ENCODE assay signal across 23 cellular contexts in the genomic region with DNA sequence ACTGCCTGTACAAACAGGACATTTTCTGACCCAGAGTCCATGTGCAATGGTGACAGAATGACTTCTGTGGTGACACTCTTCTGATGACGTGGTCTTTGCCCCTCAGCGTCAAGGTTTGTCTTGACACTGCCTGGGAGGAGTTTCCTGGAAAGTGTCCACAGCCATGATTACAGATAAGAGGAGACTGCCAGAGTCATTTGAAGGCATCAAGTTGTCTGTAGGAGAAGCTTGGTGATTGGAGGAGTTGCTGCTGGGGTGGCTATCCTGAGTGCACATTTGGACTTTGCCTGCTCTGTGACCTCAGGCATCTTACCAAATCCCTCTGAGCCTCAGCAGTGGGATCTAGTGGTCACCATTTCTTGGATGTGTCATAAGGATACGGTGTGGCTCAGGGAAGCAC. TPM values are rescaled to one million over a fixed set of nuclear protein-coding genes. Genes with fewer than 3 reads are reported as not detected.
"Had no signal": no experiment of that assay in that cellular context is flagged by ENCODE, and none has a peak within 500 bp of the region (broad histone marks: within the 10 kb centered on the region; RNA-seq: fewer than 3 reads in every experiment).

No MANE protein-coding gene starts in this region.

- H3K27ac ChIP-seq: RWPE1 had no signal

- DNase-seq: KBM-7, MV-4-11, NCI-H1048, NCI-H1105, NCI-H1417 treated with DMSO at 0.1 percent for 48 hours, NCI-H146, NCI-H1694 treated with DMSO at 0.1 percent for 48 hours, NCI-H1930, NCI-H2081, NCI-H2107, NCI-H2227 treated with DMSO at 0.1 percent for 48 hours, NCI-H446, NCI-H510A, NCI-H524 treated with DMSO at 0.1 percent for 48 hours, NCI-H774, PC-3, SHP77 had no signal

RNA-seq across cellular contexts. Expression of gene TCHHL1, which starts 17.7 kb away (rescaled TPM):
- total RNA-seq: HT1080, LHCN-M2, MCF 10A, PC-3, SK-MEL-5 had no signal
- polyA plus RNA-seq: IgD-negative memory B cell had no signal

RNA-seq across cellular contexts. Expression of gene TCHH, which starts 44.1 kb away (rescaled TPM):
- total RNA-seq: HT1080, PC-3 had no signal
- polyA plus RNA-seq: IgD-negative memory B cell had no signal
